30 cellular contexts compared by ENCODE assay signal in the genomic region with DNA sequence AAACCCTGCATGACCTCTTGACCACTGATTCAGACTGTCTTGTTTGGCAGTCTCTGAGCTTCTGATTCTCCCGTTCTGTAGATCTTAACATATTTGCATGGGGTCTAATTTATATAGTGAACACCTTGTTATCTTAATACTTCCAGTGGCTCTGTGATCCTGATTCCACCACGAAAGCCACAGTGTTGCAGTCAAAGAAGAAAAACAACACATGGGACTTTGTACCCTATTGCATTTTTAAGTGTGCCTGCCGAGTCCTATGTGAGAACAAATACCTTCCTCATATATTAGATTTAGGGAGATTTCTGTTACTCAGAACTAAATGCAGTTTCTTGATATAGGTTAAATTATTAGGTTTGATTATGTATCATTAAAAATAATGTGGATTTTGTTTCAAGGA. TPM values are rescaled to one million over a fixed set of nuclear protein-coding genes. Genes with fewer than 3 reads are reported as not detected.
"Had no signal": no experiment of that assay in that cellular context is flagged by ENCODE, and none has a peak within 500 bp of the region (broad histone marks: within the 10 kb centered on the region; RNA-seq: fewer than 3 reads in every experiment).

No MANE protein-coding gene starts in this region.

- FAIRE-seq: small intestine, urothelium cell line had no signal

- H3K4me1 Mint-ChIP-seq: nephron, neural progenitor cell had no signal

- H3K79me2 ChIP-seq: parathyroid adenoma had no signal

- H3K27ac Mint-ChIP-seq: natural killer cell; nephron; neural progenitor cell; progenitor cell of endocrine pancreas; stimulated activated effector memory CD8-positive, alpha-beta T cell treated with anti-CD3 and anti-CD28 coated beads, Interleukin-12 subunit alpha, Interleukin-12 subunit beta, amount 100 ng/mL, for 72 hours; stimulated activated naive B cell treated with anti-CD40 and anti-IgM and Interleukin-4, amounts not matched to agents 10 μg/mL and 1 μg/mL and 100 μg/mL, for 72 hours; stimulated activated naive CD8-positive, alpha-beta T cell treated with anti-CD3 and anti-CD28 coated beads, Interleukin-15, Interleukin-2, amounts not matched to agents 100 ng/mL and 50 ng/mL, for 24 hours had no signal

- H3K4me1 ChIP-seq: neural progenitor cell, parathyroid adenoma, psoas muscle, sigmoid colon, stomach, thyroid gland, tibial nerve, upper lobe of left lung, vagina had no signal

- H3K4me2 ChIP-seq: neural progenitor cell had no signal

- ATAC-seq: natural killer cell; psoas muscle; right cardiac atrium; stimulated activated effector memory CD8-positive, alpha-beta T cell treated with anti-CD3 and anti-CD28 coated beads, Interleukin-12 subunit alpha, Interleukin-12 subunit beta, amount 100 ng/mL, for 72 hours; stimulated activated naive B cell treated with anti-CD40 and anti-IgM and Interleukin-4, amounts not matched to agents 10 μg/mL and 1 μg/mL and 100 μg/mL, for 72 hours had no signal

- H3K27ac ChIP-seq: neural progenitor cell, ovary, parathyroid adenoma, psoas muscle, sigmoid colon, stomach, thoracic aorta, thyroid gland, tibial nerve, upper lobe of left lung, vagina had no signal

- H3K9ac ChIP-seq: neural progenitor cell, parathyroid adenoma had no signal

- H3K9me3 ChIP-seq: thyroid gland had no signal

- H3K4me3 Mint-ChIP-seq: natural killer cell; nephron; neural progenitor cell; stimulated activated effector memory CD8-positive, alpha-beta T cell treated with anti-CD3 and anti-CD28 coated beads, Interleukin-12 subunit alpha, Interleukin-12 subunit beta, amount 100 ng/mL, for 72 hours; stimulated activated naive B cell treated with anti-CD40 and anti-IgM and Interleukin-4, amounts not matched to agents 10 μg/mL and 1 μg/mL and 100 μg/mL, for 72 hours; stimulated activated naive CD8-positive, alpha-beta T cell treated with anti-CD3 and anti-CD28 coated beads, Interleukin-15, Interleukin-2, amounts not matched to agents 100 ng/mL and 50 ng/mL, for 24 hours had no signal

- DNase-seq: natural killer cell; occipital lobe; ovary; psoas muscle; right cardiac atrium; sigmoid colon; small intestine; stimulated activated CD4-positive, alpha-beta T cell treated with anti-CD3 and anti-CD28 coated beads, Interleukin-15, amount 100 ng/mL, for 24 hours; stimulated activated CD4-positive, alpha-beta T cell treated with anti-CD3 and anti-CD28 coated beads, Interleukin-2, amount 100 ng/mL, for 24 hours; stimulated activated CD4-positive, alpha-beta T cell treated with anti-CD3 and anti-CD28 coated beads, Interleukin-2, amount 100 ng/mL, for 48 hours; stimulated activated CD4-positive, alpha-beta T cell treated with anti-CD3 and anti-CD28 coated beads, Interleukin-4, amount 100 ng/mL, for 24 hours; stimulated activated naive B cell treated with anti-CD40 and anti-IgM and Interleukin-4, amounts not matched to agents 10 μg/mL and 1 μg/mL and 100 μg/mL, for 72 hours; stimulated activated naive CD4-positive, alpha-beta T cell treated with Interleukin-2 at 50 U/mL for 16 hours; stomach; thyroid gland; trophoblast cell; upper lobe of left lung had no signal

- H3K27me3 ChIP-seq: neural progenitor cell, ovary, sigmoid colon, stomach, thyroid gland, tibial nerve, upper lobe of left lung, vagina had no signal

- H3K27me3 Mint-ChIP-seq: progenitor cell of endocrine pancreas; stimulated activated naive B cell treated with anti-CD40 and anti-IgM and Interleukin-4, amounts not matched to agents 10 μg/mL and 1 μg/mL and 100 μg/mL, for 72 hours; stimulated activated naive CD8-positive, alpha-beta T cell treated with anti-CD3 and anti-CD28 coated beads, Interleukin-15, Interleukin-2, amounts not matched to agents 100 ng/mL and 50 ng/mL, for 24 hours had no signal

- H2AFZ ChIP-seq: neural progenitor cell, parathyroid adenoma had no signal

- H3K4me3 ChIP-seq: neural progenitor cell, ovary, psoas muscle, sigmoid colon, stomach, thoracic aorta, thyroid gland, tibial nerve, upper lobe of left lung, vagina had no signal

RNA-seq across cellular contexts. Expression of gene ZNF556, which starts 12.3 kb away (rescaled TPM):
- total RNA-seq: natural killer cell, osteoblast, progenitor cell of endocrine pancreas, sigmoid colon, subcutaneous adipose tissue, thyroid gland, upper lobe of left lung, ureter, vagina had no signal
- polyA plus RNA-seq: right cardiac atrium, sigmoid colon had no signal
